1 cellular context compared by ENCODE assay signal in the genomic region with DNA sequence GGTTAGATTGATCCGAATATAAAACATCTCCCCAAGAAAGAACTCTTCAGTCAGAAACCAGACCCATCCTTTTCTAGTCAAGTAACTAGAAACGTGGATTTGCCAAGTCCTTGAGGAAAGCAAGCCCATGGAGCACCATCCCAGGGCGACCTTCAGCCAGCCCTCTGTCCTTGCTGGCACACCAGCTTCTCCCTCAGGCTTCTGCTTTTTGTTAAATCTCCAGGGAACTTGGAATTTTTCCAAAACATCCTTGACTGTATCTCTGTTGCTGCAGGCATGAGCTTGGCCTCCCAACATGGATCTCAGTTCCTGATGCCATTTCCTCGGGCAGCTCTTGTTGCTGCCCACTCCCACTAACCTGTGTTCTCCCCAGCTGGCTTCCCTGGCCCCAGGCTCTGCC.
TF ChIP-seq lines count a peak whose summit lies in the region.

No MANE protein-coding gene starts in this region.

TF ChIP-seq in SK-N-SH treated with all-trans-retinoic acid at 6 μM for 48 hours, 23 proteins besides CTCF, POLR2A, EP300 and RAD21 (continued from another document):
- TF ChIP-seq CSRNP3 (CRISPR knock-in tag; IDR thresholded peaks at IDR 0.05) (no peak), SNAI2 (CRISPR knock-in tag; IDR thresholded peaks at IDR 0.05) (no peak), BACH2 (CRISPR knock-in tag; IDR thresholded peaks at IDR 0.05; ENCODE audit: borderline replicate concordance) (no peak), OSR1 (CRISPR knock-in tag; IDR thresholded peaks at IDR 0.05) (no peak)
- TF ChIP-seq, protein P1, sequence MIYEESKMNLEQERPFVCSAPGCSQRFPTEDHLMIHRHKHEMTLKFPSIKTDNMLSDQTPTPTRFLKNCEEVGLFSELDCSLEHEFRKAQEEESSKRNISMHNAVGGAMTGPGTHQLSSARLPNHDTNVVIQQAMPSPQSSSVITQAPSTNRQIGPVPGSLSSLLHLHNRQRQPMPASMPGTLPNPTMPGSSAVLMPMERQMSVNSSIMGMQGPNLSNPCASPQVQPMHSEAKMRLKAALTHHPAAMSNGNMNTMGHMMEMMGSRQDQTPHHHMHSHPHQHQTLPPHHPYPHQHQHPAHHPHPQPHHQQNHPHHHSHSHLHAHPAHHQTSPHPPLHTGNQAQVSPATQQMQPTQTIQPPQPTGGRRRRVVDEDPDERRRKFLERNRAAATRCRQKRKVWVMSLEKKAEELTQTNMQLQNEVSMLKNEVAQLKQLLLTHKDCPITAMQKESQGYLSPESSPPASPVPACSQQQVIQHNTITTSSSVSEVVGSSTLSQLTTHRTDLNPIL (CRISPR knock-in tag; IDR thresholded peaks at IDR 0.05; ENCODE audit: low read depth) = no peak
TF ChIP-seq in SK-N-SH treated with all-trans-retinoic acid at 6 μM for 48 hours: peak in this region for 0.
